29 cellular contexts compared by ENCODE assay signal in genomic region chr2:140210963-140211362, GRCh38.
"Had no signal": no experiment of that assay in that cellular context is flagged by ENCODE, and none has a peak within 500 bp of the region (broad histone marks: within the 10 kb centered on the region; RNA-seq: fewer than 3 reads in every experiment).

No MANE protein-coding gene starts in this region.

- H3K79me2 ChIP-seq: parathyroid adenoma had no signal

- H3K36me3 ChIP-seq: neutrophil, ovary, spleen, suprapubic skin, tibial artery, transverse colon, upper lobe of right lung, uterus had no signal

- H2AFZ ChIP-seq: parathyroid adenoma had no signal

- DNase-seq: naive thymus-derived CD8-positive, alpha-beta T cell; nephron progenitor cell; occipital lobe; ovary; psoas muscle; spleen; stimulated activated CD4-positive, alpha-beta T cell treated with anti-CD3 and anti-CD28 coated beads, Interleukin-12 subunit alpha, Interleukin-12 subunit beta, amount 100 ng/mL, for 4 hours; stimulated activated CD4-positive, alpha-beta T cell treated with anti-CD3 and anti-CD28 coated beads, Interleukin-1b, Interleukin-23, amount 100 ng/mL, for 48 hours; stimulated activated CD4-positive, alpha-beta T cell treated with anti-CD3 and anti-CD28 coated beads, Interleukin-4, amount 100 ng/mL, for 1 hour; stimulated activated CD4-positive, alpha-beta T cell treated with anti-CD3 and anti-CD28 coated beads, Interleukin-4, amount 100 ng/mL, for 4 hours; stimulated activated CD8-positive, alpha-beta memory T cell treated with anti-CD3 and anti-CD28 coated beads, Interleukin-4, amount 100 ng/mL, for 48 hours; stimulated activated naive CD4-positive, alpha-beta T cell; stimulated activated naive CD8-positive, alpha-beta T cell treated with anti-CD3 and anti-CD28 coated beads, Interleukin-15, amount 100 ng/mL, for 72 hours; stimulated activated naive CD8-positive, alpha-beta T cell treated with anti-CD3 and anti-CD28 coated beads, Interleukin-15, Interleukin-2, amounts not matched to agents 100 U/mL and 50 U/mL, for 24 hours; substantia nigra; testis; tibial artery; transverse colon; upper lobe of right lung; uterus had no signal

- H3K27ac ChIP-seq: neutrophil, ovary, parathyroid adenoma, psoas muscle, skin epidermis, spleen, suprapubic skin, testis, tibial artery, transverse colon, upper lobe of right lung, uterus had no signal

- H3K4me3 ChIP-seq: ovary, psoas muscle, skin epidermis, smooth muscle cell, spleen, suprapubic skin, testis, tibial artery, transverse colon, upper lobe of right lung, uterus had no signal

- H3K4me2 ChIP-seq: smooth muscle cell had no signal

- H3K9me3 ChIP-seq: neutrophil, ovary, psoas muscle, suprapubic skin, testis, tibial artery, transverse colon, upper lobe of right lung, uterus had no signal

- ATAC-seq: naive thymus-derived CD8-positive, alpha-beta T cell; natural killer cell treated with Interleukin-12 subunit alpha and Interleukin-12 subunit beta and Interleukin-15 and Interleukin-18, amount 100 ng/mL, for 72 hours; psoas muscle; right cardiac atrium; sciatic nerve; stimulated activated memory B cell treated with anti-CD40 and anti-IgM and Interleukin-4, amounts not matched to agents 10 μg/mL and 1 μg/mL and 100 μg/mL, for 72 hours; stimulated activated naive CD8-positive, alpha-beta T cell treated with anti-CD3 and anti-CD28 coated beads, Interleukin-15, amount 100 ng/mL, for 72 hours; stimulated activated naive CD8-positive, alpha-beta T cell treated with anti-CD3 and anti-CD28 coated beads, Interleukin-15, Interleukin-2, amounts not matched to agents 100 U/mL and 50 U/mL, for 24 hours; upper lobe of right lung had no signal

- H3K4me1 ChIP-seq: parathyroid adenoma, psoas muscle, spleen, suprapubic skin, testis, tibial artery, transverse colon, upper lobe of right lung, uterus had no signal

- H3K9ac ChIP-seq: parathyroid adenoma had no signal

- H3K27me3 ChIP-seq: neutrophil, ovary, spleen, suprapubic skin, testis, tibial artery, transverse colon, upper lobe of right lung, uterus had no signal
